Comparison of ENCODE assay signal across 8 cellular contexts in the genomic region with DNA sequence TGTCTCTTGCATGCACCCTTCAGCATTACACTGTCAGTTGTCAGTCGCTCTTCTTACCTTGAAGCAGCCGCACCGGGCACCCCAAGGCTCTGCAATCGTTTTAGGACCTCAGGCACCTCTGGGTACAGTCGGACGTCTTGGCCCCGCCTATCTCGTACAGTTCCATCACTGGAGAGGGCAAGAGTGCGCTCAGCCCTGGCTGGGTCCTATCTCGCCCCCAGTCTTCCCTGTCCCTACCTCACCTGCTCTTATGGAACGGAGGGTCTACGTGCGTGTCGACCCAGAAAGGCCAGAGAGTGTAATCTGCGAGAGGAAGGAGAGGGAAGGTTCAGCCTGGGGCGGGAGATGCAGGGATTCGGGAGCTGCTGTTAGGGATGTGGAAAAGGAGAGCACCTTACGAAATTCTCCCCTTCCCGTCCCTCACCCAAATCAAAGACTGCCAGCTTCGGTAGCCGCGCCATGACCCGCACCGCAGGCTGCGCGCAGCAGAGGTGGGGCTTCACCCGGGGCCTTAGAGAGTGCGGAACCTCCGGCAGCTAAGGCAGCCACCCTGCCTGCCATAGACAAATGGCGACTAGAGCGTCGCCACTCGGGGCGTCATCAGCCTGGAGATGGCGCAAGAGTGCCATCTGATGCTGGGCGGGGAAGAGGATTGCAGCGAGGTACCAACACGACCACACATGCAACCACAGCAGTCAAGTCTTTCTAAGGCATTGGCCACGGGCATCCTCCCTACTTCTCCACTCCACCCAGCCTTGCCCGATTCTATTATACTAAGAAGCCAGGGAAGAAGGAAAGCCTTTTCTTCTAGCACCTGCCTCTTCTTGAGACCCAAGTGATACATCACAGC. TPM values are rescaled to one million over a fixed set of nuclear protein-coding genes. Genes with fewer than 3 reads are reported as not detected.
DNase-seq lines count a peak whose midpoint lies in the region; ATAC-seq, FAIRE-seq and TF ChIP-seq lines count a peak whose summit lies in the region.

A gene (minus strand): TSS at position 572 of the 850 bp plus-strand sequence. CDS start 111 bp downstream, at position 461.

- H3K4me3 ChIP-seq in GM12875 (ENCODE audit: low read depth, low read length) = peak within 1 kb of the TSS; percentile 49
- peak within 1 kb of the TSS; percentile 80 for H3K4me3 ChIP-seq in psoas muscle

- peak; percentile 52 for FAIRE-seq in urothelium cell line (lab: Jason Lieb, UNC)

- H3K27me3 ChIP-seq in psoas muscle (ENCODE audit: insufficient read depth in 3 of 3, low read length in 2 of 3) = no peaks in the 10 kb centered on the region

- peaks cover 3 to 29% of the 10 kb centered on the region in 2 donors for H3K36me3 ChIP-seq in psoas muscle (ENCODE audit: insufficient read depth in 1 of 2, low read depth in 1 of 2)

- H3K27ac ChIP-seq in adipose tissue (ENCODE audit: low read depth, low read length) (peak within 1 kb of the TSS; percentile 87), psoas muscle (peak within 1 kb of the TSS; percentile 87)

- peak; percentile 87 for TF ChIP-seq CTCF in GM12875 (IDR thresholded peaks at IDR 0.05; ENCODE audit: borderline replicate concordance, insufficient read depth, low read depth, low read length)
- peak; percentile 43 for TF ChIP-seq CTCF in psoas muscle (IDR thresholded peaks at IDR 0.05)

- H3K4me1 ChIP-seq in psoas muscle = peaks cover 20% of the 10 kb centered on the region

- WGBS in adipose tissue, 3 donors = 0 to 1% (median 0%) methylated on average over 40 of the region's 40 CpGs
- 0 to 1% (median 1%) methylated on average over 33 to 40 of the region's 40 CpGs for WGBS in psoas muscle, 3 donors

- intact Hi-C loops in left cardiac atrium (cut with DNase I) (no loop called here), psoas muscle (cut with DNase I) (loop anchor here in 1 of 2 donors (2.0 kb wide), 1 partner anchor 27 kb away; a partner anchor contains a TSS)

- H3K9me3 ChIP-seq in psoas muscle = no peaks in the 10 kb centered on the region

- ATAC-seq in HG02763 (IDR thresholded peaks at IDR 0.05; ENCODE audit: unreplicated experiment) = peak; percentile 66
- peak; percentile 74 to 80 for ATAC-seq in left cardiac atrium
- ATAC-seq in psoas muscle = peak; percentile 77 to 85 (median 82)

- DNase-seq in NCI-H1417 (lab: John Stamatoyannopoulos, UW) = peak; percentile 89 to 94 (median 90)
- DNase-seq in T follicular helper cell (ENCODE audit: low read depth) = peak; percentile 84
- DNase-seq in left cardiac atrium = peak; percentile 89
- DNase-seq in psoas muscle = peak; percentile 85 to 91
- DNase-seq in urothelium cell line (ENCODE audit: low spot score) = peak; percentile 92

RNA-seq across cellular contexts. Expression of the gene that starts here (rescaled TPM):
- polyA plus RNA-seq in adipose tissue (10 to 100 TPM; 17.7 to 47.6 (median 21.9) TPM), psoas muscle (10 to 100 TPM in 2 of 3 donors, 1 to 10 TPM in 1; 6.2 to 19.7 (median 13.0) TPM)
- total RNA-seq in left cardiac atrium (10 to 100 TPM; 14.5 to 18.2 TPM), psoas muscle (10 to 100 TPM in 3 of 4 donors, 1 to 10 TPM in 1; 9.4 to 16.3 (median 12.1) TPM)

Comparison
In these comparisons a context has a peak if more than half of its experiments do, and no peak if none do; other contexts are left out.
1. Peak in every context shown above with its lines: DNase-seq, ATAC-seq, H3K4me3 ChIP-seq and H3K27ac ChIP-seq.